In genomic region chr3:23710555-23710954, GRCh38 we compare ENCODE assay signal across 15 cellular contexts.
A peak's percentile ranks its signal among the peaks of the same experiment; 100 is the strongest.
DNase-seq lines count a peak whose midpoint lies in the region; ATAC-seq, FAIRE-seq and TF ChIP-seq lines count a peak whose summit lies in the region.
"Had no signal": no experiment of that assay in that cellular context is flagged by ENCODE, and none has a peak within 500 bp of the region (broad histone marks: within the 10 kb centered on the region; RNA-seq: fewer than 3 reads in every experiment).

No MANE protein-coding gene starts in this region.

- POLR2A ChIA-PET in endothelial cell of umbilical vein (lab: Charles Lee), result no interaction called here

- no peak for FAIRE-seq in endothelial cell of umbilical vein (lab: Jason Lieb, UNC)
- FAIRE-seq: pancreas had no signal

- H3K27ac ChIP-seq in endothelial cell of umbilical vein (ENCODE audit: insufficient read depth, low read depth, low read length), result no peak overlapping the region
- H3K27ac ChIP-seq in upper lobe of left lung, result no peak overlapping the region
- H3K27ac ChIP-seq: pancreas, SJSA1 had no signal

- 56 to 73% methylated on average over 9 of the region's 9 CpGs for WGBS in upper lobe of left lung, 2 donors

- H3K36me3 ChIP-seq in endothelial cell of umbilical vein (ENCODE audit: control insufficient read depth in 2 of 2, extremely low read depth in 1 of 2, insufficient read depth in 2 of 2, low read length in 2 of 2) (no peaks in the 10 kb centered on the region), upper lobe of left lung (no peaks in the 10 kb centered on the region)
- H3K36me3 ChIP-seq: pancreas, SJSA1 had no signal

- H3K9me1 ChIP-seq in endothelial cell of umbilical vein (replicated peaks; ENCODE audit: control insufficient read depth, extremely low read depth, insufficient read depth, low read length), result no peaks in the 10 kb centered on the region

- H3K4me1 ChIP-seq in endothelial cell of umbilical vein (ENCODE audit: control insufficient read depth, extremely low read depth, insufficient read depth, low read length) (peaks cover 13% of the 10 kb centered on the region), upper lobe of left lung (peaks cover 0 to 8% (median 5%) of the 10 kb centered on the region in 4 donors)
- H3K4me1 ChIP-seq: pancreas had no signal

- no peak for TF ChIP-seq EP300 in upper lobe of left lung (IDR thresholded peaks at IDR 0.05)

- H3K9me3 ChIP-seq in endothelial cell of umbilical vein (replicated peaks; ENCODE audit: control insufficient read depth, insufficient read depth, low read length), result no peaks in the 10 kb centered on the region
- no peaks in the 10 kb centered on the region for H3K9me3 ChIP-seq in upper lobe of left lung
- H3K9me3 ChIP-seq: pancreas had no signal

- H4K20me1 ChIP-seq in endothelial cell of umbilical vein (replicated peaks; ENCODE audit: control insufficient read depth, extremely low read depth, insufficient read depth, low read length), result no peaks in the 10 kb centered on the region

- H3K27ac Mint-ChIP-seq in stimulated activated memory B cell treated with anti-CD40 and anti-IgM and Interleukin-4, amounts not matched to agents 10 μg/mL and 1 μg/mL and 100 μg/mL, for 72 hours, result no peak overlapping the region
- H3K27ac Mint-ChIP-seq: activated T-helper 1 cell treated with anti-CD3 and anti-CD28 coated beads, Interleukin-12 subunit alpha, Interleukin-12 subunit beta, Interleukin-2, Interleukin-4 antibody, amounts not matched to agents 30 ng/mL and 10 ng/mL and 1 ng/mL, durations not matched to agents 14 hours and 24 hours and 36 hours had no signal

- dilution Hi-C loops in endothelial cell of umbilical vein (cut with MboI; ENCODE audit: extremely low pct_ligation_motif_present, low sequenced_read_pairs), result no loop called here

- no TSS peak for BruUV-seq in endothelial cell of umbilical vein (replicated peaks; lab: Mats Ljungman, UMichigan)

- peak; percentile 9 for DNase-seq in NCI-H510A treated with DMSO at 0.1 percent for 48 hours (lab: John Stamatoyannopoulos, UW)
- DNase-seq in NCI-H510A (lab: John Stamatoyannopoulos, UW), result no peak
- DNase-seq in endothelial cell of umbilical vein (ENCODE audit: low read depth, low spot score), result peak; percentile 12
- peak; percentile 82 for DNase-seq in islet precursor cell
- no peak for DNase-seq in upper lobe of left lung
- no peak for DNase-seq in activated T-cell treated with anti-CD3 and anti-CD28 coated beads, Interleukin-2, amount 50 U/mL, for 4 hours
- DNase-seq in stimulated activated CD4-positive, alpha-beta T cell treated with anti-CD3 and anti-CD28 coated beads, Interleukin-2, amount 100 ng/mL, for 48 hours, result no peak
- DNase-seq: activated CD4-positive, CD25-positive, alpha-beta regulatory T cell treated with anti-CD3 and anti-CD28 coated beads, Interleukin-2, amount 50 U/mL, for 72 hours; DMS153; erythroblast; pancreas; stimulated activated CD4-positive, alpha-beta T cell treated with anti-CD3 and anti-CD28 coated beads, Interleukin-4, amount 100 ng/mL, for 4 hours had no signal

- H3K36me3 Mint-ChIP-seq in activated T-cell treated with anti-CD3 and anti-CD28 coated beads, Interleukin-2, amount 50 U/mL, for 4 hours (ENCODE audit: insufficient read depth), result no peaks in the 10 kb centered on the region
- no peaks in the 10 kb centered on the region for H3K36me3 Mint-ChIP-seq in stimulated activated memory B cell treated with anti-CD40 and anti-IgM and Interleukin-4, amounts not matched to agents 10 μg/mL and 1 μg/mL and 100 μg/mL, for 72 hours

- no peak overlapping the region for H2AFZ ChIP-seq in endothelial cell of umbilical vein (ENCODE audit: low read depth, low read length)

- no peaks in the 10 kb centered on the region for H3K27me3 Mint-ChIP-seq in activated T-cell treated with anti-CD3 and anti-CD28 coated beads, Interleukin-2, amount 50 U/mL, for 4 hours (ENCODE audit: low read depth)
- no peaks in the 10 kb centered on the region for H3K27me3 Mint-ChIP-seq in stimulated activated memory B cell treated with anti-CD40 and anti-IgM and Interleukin-4, amounts not matched to agents 10 μg/mL and 1 μg/mL and 100 μg/mL, for 72 hours

- no peak overlapping the region for H3K9ac ChIP-seq in endothelial cell of umbilical vein (replicated peaks; ENCODE audit: extremely low read depth, insufficient read depth, low read length)

- H3K27me3 ChIP-seq in endothelial cell of umbilical vein (ENCODE audit: control insufficient read depth in 2 of 2, insufficient read depth in 2 of 2, low read length in 2 of 2), result no peaks in the 10 kb centered on the region
- H3K27me3 ChIP-seq in upper lobe of left lung, result no peaks in the 10 kb centered on the region
- H3K27me3 ChIP-seq: SJSA1 had no signal

- no peak overlapping the region for H3K4me2 ChIP-seq in endothelial cell of umbilical vein (ENCODE audit: insufficient read depth, low read length)

- no peak overlapping the region for H3K4me3 Mint-ChIP-seq in activated T-cell treated with anti-CD3 and anti-CD28 coated beads, Interleukin-2, amount 50 U/mL, for 4 hours
- H3K4me3 Mint-ChIP-seq in stimulated activated memory B cell treated with anti-CD40 and anti-IgM and Interleukin-4, amounts not matched to agents 10 μg/mL and 1 μg/mL and 100 μg/mL, for 72 hours, result no peak overlapping the region
- H3K4me3 Mint-ChIP-seq: activated T-helper 1 cell treated with anti-CD3 and anti-CD28 coated beads, Interleukin-12 subunit alpha, Interleukin-12 subunit beta, Interleukin-2, Interleukin-4 antibody, amounts not matched to agents 30 ng/mL and 10 ng/mL and 1 ng/mL, durations not matched to agents 14 hours and 24 hours and 36 hours had no signal

- no peak for TF ChIP-seq POLR2A in endothelial cell of umbilical vein (IDR thresholded peaks at IDR 0.05; ENCODE audit: low read depth, low read length)
- no peak for TF ChIP-seq POLR2A in upper lobe of left lung (IDR thresholded peaks at IDR 0.05)

- CTCF ChIA-PET in endothelial cell of umbilical vein (lab: Charles Lee), result no interaction called here

- no peaks in the 10 kb centered on the region for H3K79me2 ChIP-seq in endothelial cell of umbilical vein (ENCODE audit: control insufficient read depth, insufficient read depth, low read length)

- H3K4me1 Mint-ChIP-seq in activated T-cell treated with anti-CD3 and anti-CD28 coated beads, Interleukin-2, amount 50 U/mL, for 4 hours (ENCODE audit: low read depth), result peaks cover 2% of the 10 kb centered on the region
- peaks cover 13% of the 10 kb centered on the region for H3K4me1 Mint-ChIP-seq in stimulated activated memory B cell treated with anti-CD40 and anti-IgM and Interleukin-4, amounts not matched to agents 10 μg/mL and 1 μg/mL and 100 μg/mL, for 72 hours

- no peaks in the 10 kb centered on the region for H3K9me3 Mint-ChIP-seq in activated T-cell treated with anti-CD3 and anti-CD28 coated beads, Interleukin-2, amount 50 U/mL, for 4 hours
- no peaks in the 10 kb centered on the region for H3K9me3 Mint-ChIP-seq in stimulated activated memory B cell treated with anti-CD40 and anti-IgM and Interleukin-4, amounts not matched to agents 10 μg/mL and 1 μg/mL and 100 μg/mL, for 72 hours
- H3K9me3 Mint-ChIP-seq: activated T-helper 1 cell treated with anti-CD3 and anti-CD28 coated beads, Interleukin-12 subunit alpha, Interleukin-12 subunit beta, Interleukin-2, Interleukin-4 antibody, amounts not matched to agents 30 ng/mL and 10 ng/mL and 1 ng/mL, durations not matched to agents 14 hours and 24 hours and 36 hours had no signal

- peak; percentile 42 to 56 for ATAC-seq in upper lobe of left lung (ENCODE audit: low FRiP score in 2 of 2)
- ATAC-seq in activated T-cell treated with anti-CD3 and anti-CD28 coated beads, Interleukin-2, amount 50 U/mL, for 4 hours, result no peak
- ATAC-seq in stimulated activated memory B cell treated with anti-CD40 and anti-IgM and Interleukin-4, amounts not matched to agents 10 μg/mL and 1 μg/mL and 100 μg/mL, for 72 hours, result no peak
- ATAC-seq: pancreas had no signal

- no peak for TF ChIP-seq CTCF in endothelial cell of umbilical vein (IDR thresholded peaks at IDR 0.05; ENCODE audit: extremely low read depth in 1 of 2, insufficient read depth in 1 of 2, low read depth in 1 of 2, low read length in 2 of 2)
- TF ChIP-seq CTCF in upper lobe of left lung (IDR thresholded peaks at IDR 0.05), result no peak

- intact Hi-C loops in endothelial cell of umbilical vein (cut with micrococcal nuclease), result no loop called here

- H3K4me3 ChIP-seq in endothelial cell of umbilical vein (replicated peaks in 1 of 3; ENCODE audit: insufficient read depth in 1 of 3, low read depth in 1 of 3, low read length in 3 of 3) (no peak overlapping the region), upper lobe of left lung (no peak overlapping the region)
- H3K4me3 ChIP-seq: pancreas, SJSA1 had no signal

TF ChIP-seq in endothelial cell of umbilical vein, 7 proteins besides CTCF, POLR2A, EP300 and RAD21:
- TF ChIP-seq FOS (IDR thresholded peaks at IDR 0.05; ENCODE audit: borderline replicate concordance, insufficient read depth, low read length), result no peak
- no peak for TF ChIP-seq EZH2 (IDR thresholded peaks at IDR 0.05; ENCODE audit: borderline replicate concordance, low read depth, low read length, severe bottlenecking)

Comparison
In these comparisons a context has a peak if more than half of its experiments do, and no peak if none do; other contexts are left out.
1. DNase-seq: peak in NCI-H510A treated with DMSO at 0.1 percent for 48 hours (single experiment), endothelial cell of umbilical vein (single experiment) and islet precursor cell (single experiment); none in NCI-H510A (single experiment), upper lobe of left lung (0 of 2), activated T-cell treated with anti-CD3 and anti-CD28 coated beads, Interleukin-2, amount 50 U/mL, for 4 hours (single experiment) and stimulated activated CD4-positive, alpha-beta T cell treated with anti-CD3 and anti-CD28 coated beads, Interleukin-2, amount 100 ng/mL, for 48 hours (0 of 2).
2. ATAC-seq: peak in upper lobe of left lung (2 of 2); none in activated T-cell treated with anti-CD3 and anti-CD28 coated beads, Interleukin-2, amount 50 U/mL, for 4 hours (0 of 2) and stimulated activated memory B cell treated with anti-CD40 and anti-IgM and Interleukin-4, amounts not matched to agents 10 μg/mL and 1 μg/mL and 100 μg/mL, for 72 hours (single experiment).